ENCODE assay signal across 9 cellular contexts in genomic region chrX:137427813-137428212, GRCh38.
A peak's percentile ranks its signal among the peaks of the same experiment; 100 is the strongest.
DNase-seq lines count a peak whose midpoint lies in the region; ATAC-seq, FAIRE-seq and TF ChIP-seq lines count a peak whose summit lies in the region.
"Had no signal": no experiment of that assay in that cellular context is flagged by ENCODE, and none has a peak within 500 bp of the region (broad histone marks: within the 10 kb centered on the region; RNA-seq: fewer than 3 reads in every experiment).

No MANE protein-coding gene starts in this region.

- H3K9me3 ChIP-seq in liver (ENCODE audit: control insufficient read depth in 4 of 4, low read length in 3 of 4), result peaks cover 0 to 4% (median 0%) of the 10 kb centered on the region in 4 donors
- H3K9me3 ChIP-seq in HepG2 (ENCODE audit: low read length), result no peaks in the 10 kb centered on the region
- no peaks in the 10 kb centered on the region for H3K9me3 ChIP-seq in mucosa of stomach (ENCODE audit: control insufficient read depth, low read length)
- no peaks in the 10 kb centered on the region for H3K9me3 ChIP-seq in aorta (ENCODE audit: control insufficient read depth, low read length)
- H3K9me3 ChIP-seq in Caco-2, result no peaks in the 10 kb centered on the region

- H3K36me3 ChIP-seq in liver (ENCODE audit: control insufficient read depth in 4 of 4, insufficient read depth in 3 of 4, low read depth in 1 of 4, low read length in 3 of 4) (no peaks in the 10 kb centered on the region), HepG2 (replicated peaks in 1 of 2; ENCODE audit: control insufficient read depth in 1 of 2, insufficient read depth in 2 of 2, low read length in 2 of 2) (no peaks in the 10 kb centered on the region), mucosa of stomach (ENCODE audit: control insufficient read depth, insufficient read depth, low read length) (no peaks in the 10 kb centered on the region), aorta (ENCODE audit: control insufficient read depth in 1 of 2, insufficient read depth in 2 of 2, low read length in 1 of 2) (no peaks in the 10 kb centered on the region), Caco-2 (ENCODE audit: control insufficient read depth, insufficient read depth, low read length) (no peaks in the 10 kb centered on the region)

- no peaks in the 10 kb centered on the region for H3K4me1 Mint-ChIP-seq in Caco-2 (ENCODE audit: low read depth, unreplicated experiment)

- intact Hi-C loops in HepG2 (cut with micrococcal nuclease; ENCODE audit: unreplicated experiment) (no loop called here), dorsolateral prefrontal cortex (cut with DNase I) (no loop called here), aorta (cut with DNase I) (no loop called here), Caco-2 (cut with micrococcal nuclease; ENCODE audit: unreplicated experiment) (no loop called here)

- 2% methylated on average over 19 of the region's 19 CpGs for WGBS in liver
- 0% methylated on average over 4 of the region's 19 CpGs for WGBS in HepG2 (ENCODE audit: low lambda C conversion rate)
- WGBS in aorta, 2 donors, result 1 to 27% methylated on average over 19 of the region's 19 CpGs

- no peak overlapping the region for H3K27ac Mint-ChIP-seq in Caco-2 (ENCODE audit: unreplicated experiment)

- no peaks in the 10 kb centered on the region for H3K27me3 Mint-ChIP-seq in Caco-2 (ENCODE audit: insufficient read depth, unreplicated experiment)

- peaks cover 4 to 20% (median 16%) of the 10 kb centered on the region in 4 donors for H3K4me1 ChIP-seq in liver (ENCODE audit: control insufficient read depth in 4 of 4, insufficient read depth in 4 of 4, low read length in 3 of 4)
- H3K4me1 ChIP-seq in HepG2 (ENCODE audit: insufficient read depth, low read length), result no peaks in the 10 kb centered on the region
- peaks cover 3% of the 10 kb centered on the region for H3K4me1 ChIP-seq in mucosa of stomach (ENCODE audit: control insufficient read depth, insufficient read depth, low read length)
- no peaks in the 10 kb centered on the region for H3K4me1 ChIP-seq in aorta (ENCODE audit: control insufficient read depth in 1 of 2, insufficient read depth in 2 of 2, low read length in 2 of 2)
- H3K4me1 ChIP-seq in Caco-2, result no peaks in the 10 kb centered on the region

- H3K36me3 Mint-ChIP-seq in Caco-2 (ENCODE audit: insufficient read depth, unreplicated experiment), result no peaks in the 10 kb centered on the region

- H3K27me3 ChIP-seq in liver (ENCODE audit: control insufficient read depth in 4 of 4, insufficient read depth in 4 of 4, low read length in 3 of 4) (peaks cover 0 to 27% (median 1%) of the 10 kb centered on the region in 4 donors), HepG2 (ENCODE audit: control insufficient read depth in 1 of 2, insufficient read depth in 2 of 2, low read length in 2 of 2) (peaks cover 0 to 10% of the 10 kb centered on the region in 2 experiments; a peak in 2 of 5 replicates), dorsolateral prefrontal cortex (peaks cover 0 to 99% (median 81%) of the 10 kb centered on the region in 45 donors), mucosa of stomach (ENCODE audit: control insufficient read depth, insufficient read depth, low read length) (peaks cover 74% of the 10 kb centered on the region), aorta (ENCODE audit: control insufficient read depth in 1 of 2, insufficient read depth in 2 of 2, low read length in 1 of 2) (peaks cover 0 to 4% of the 10 kb centered on the region in 2 donors), Caco-2 (replicated peaks; ENCODE audit: control insufficient read depth, insufficient read depth, low read length) (no peaks in the 10 kb centered on the region)

- in situ Hi-C loops in HepG2 (cut with HindIII; ENCODE audit: extremely low pct_ligation_motif_present, low pct_unique_long_range_greater_than_20kb), result no loop called here

- no peak for TF ChIP-seq POLR2A in HepG2 (IDR thresholded peaks at IDR 0.05; ENCODE audit: insufficient read depth in 1 of 2, low read depth in 2 of 2, low read length in 2 of 2)

- no peaks in the 10 kb centered on the region for H3K79me2 ChIP-seq in HepG2 (ENCODE audit: insufficient read depth, low read length)

- BruUV-seq in HepG2 (replicated peaks; lab: Mats Ljungman, UMichigan) (no TSS peak), Caco-2 (replicated peaks; lab: Mats Ljungman, UMichigan) (no TSS peak)

- H2AFZ ChIP-seq in HepG2 (ENCODE audit: low read length), result no peak overlapping the region

- TF ChIP-seq RAD21 in liver (IDR thresholded peaks at IDR 0.05), result no peak
- TF ChIP-seq RAD21 in HepG2 (CRISPR knock-in tag; IDR thresholded peaks at IDR 0.05), result no peak

- H3K4me3 ChIP-seq in liver (ENCODE audit: low read depth in 1 of 3, low read length in 3 of 3) (peak overlapping the region in 2 of 3 donors; percentile 60 to 64), HepG2 (replicated peaks in 1 of 3; ENCODE audit: insufficient read depth in 1 of 3, low read depth in 2 of 3, low read length in 3 of 3) (no peak overlapping the region), dorsolateral prefrontal cortex (peak overlapping the region in 57 of 59 donors; percentile 7 to 65 (median 41)), mucosa of stomach (ENCODE audit: low read length) (peak overlapping the region; percentile 31), aorta (ENCODE audit: low read length in 2 of 2) (peak overlapping the region; percentile 6 to 27), Caco-2 (ENCODE audit: low read depth, low read length) (no peak overlapping the region)

- CTCF ChIA-PET in HepG2 (lab: Yijun Ruan, JAX; ENCODE audit: low intra/inter-chr PET ratio, low total read pairs), result no interaction called here
- CTCF ChIA-PET in Caco-2 (lab: Charles Lee), result no interaction called here

- TF ChIP-seq EP300 in HepG2 (IDR thresholded peaks at IDR 0.05; ENCODE audit: low read depth in 2 of 2, low read length in 2 of 2) (no peak), HepG2 (CRISPR knock-in tag; IDR thresholded peaks at IDR 0.05; ENCODE audit: borderline replicate concordance) (no peak)

- no peak for FAIRE-seq in HepG2 (lab: Jason Lieb, UNC)

- H3K27ac ChIP-seq in liver (ENCODE audit: low read depth in 1 of 2, low read length in 2 of 2) (no peak overlapping the region), HepG2 (ENCODE audit: extremely low read length, insufficient read depth, low read length) (no peak overlapping the region), dorsolateral prefrontal cortex (peak overlapping the region in 1 of 59 donors; percentile 36), aorta (ENCODE audit: low read depth in 1 of 2, low read length in 2 of 2) (no peak overlapping the region)

- ATAC-seq in HepG2 (no peak), aorta (ENCODE audit: low FRiP score) (no peak)

- no peaks in the 10 kb centered on the region for H3K9me3 Mint-ChIP-seq in Caco-2 (ENCODE audit: unreplicated experiment)

- H3K4me3 Mint-ChIP-seq in Caco-2 (ENCODE audit: unreplicated experiment), result no peak overlapping the region

- H4K20me1 ChIP-seq in HepG2 (ENCODE audit: insufficient read depth, low read length), result no peaks in the 10 kb centered on the region

- POLR2A ChIA-PET in HepG2 (lab: Yijun Ruan, JAX) (no interaction called here), Caco-2 (lab: Charles Lee) (no interaction called here)

- DNase-seq in HepG2 (ENCODE audit: low spot score), result no peak
- no peak for DNase-seq in dorsolateral prefrontal cortex
- DNase-seq in aorta, result no peak
- DNase-seq in Caco-2, result no peak
- no peak for DNase-seq in SIG-M5 treated with dmso at 0.1 percent for 504 hours (lab: John Stamatoyannopoulos, UW; ENCODE audit: unreplicated experiment)
- no peak for DNase-seq in SW480 (ENCODE audit: low spot score)
- DNase-seq: RPMI8226 had no signal

- no peak overlapping the region for H3K4me2 ChIP-seq in HepG2 (ENCODE audit: low read depth, low read length)

- no peak overlapping the region for H3K9ac ChIP-seq in liver (ENCODE audit: low read depth in 1 of 2, low read length in 2 of 2)
- H3K9ac ChIP-seq in HepG2 (ENCODE audit: insufficient read depth, low read depth, low read length), result no peak overlapping the region
- H3K9ac ChIP-seq in mucosa of stomach (ENCODE audit: low read length), result no peak overlapping the region

- no peak for TF ChIP-seq CTCF in liver (IDR thresholded peaks at IDR 0.05; ENCODE audit: low read depth, low read length, missing input control)
- no peak for TF ChIP-seq CTCF in HepG2 (CRISPR knock-in tag; IDR thresholded peaks at IDR 0.05)
- no peak for TF ChIP-seq CTCF in dorsolateral prefrontal cortex (IDR thresholded peaks at IDR 0.05 in 54 of 56, conservative IDR thresholded peaks at IDR 0.05 in 2 of 56; ENCODE audit: low read depth in 1 of 56, partially characterized antibody in 56 of 56)
- TF ChIP-seq CTCF in Caco-2 (IDR thresholded peaks at IDR 0.05; ENCODE audit: insufficient read depth in 1 of 2, low read depth in 1 of 2, low read length in 1 of 2, severe bottlenecking in 1 of 2, unreplicated experiment in 1 of 2), result no peak

TF ChIP-seq in liver, 16 proteins besides CTCF, POLR2A, EP300 and RAD21:
- TF ChIP-seq HNF4G (IDR thresholded peaks at IDR 0.05), result no peak
TF ChIP-seq in liver: peak in this region for 0.

TF ChIP-seq in HepG2, 621 proteins besides CTCF, POLR2A, EP300 and RAD21 (continues in another document):
- TF ChIP-seq TERF1 (CRISPR knock-in tag; IDR thresholded peaks at IDR 0.05), result no peak
- no peak for TF ChIP-seq TCF7 (IDR thresholded peaks at IDR 0.05; ENCODE audit: low read depth)
- no peak for TF ChIP-seq GABPA (IDR thresholded peaks at IDR 0.05; ENCODE audit: low read depth, low read length)
- no peak for TF ChIP-seq GABPA (CRISPR knock-in tag; IDR thresholded peaks at IDR 0.05; ENCODE audit: low read depth)

Comparison
In these comparisons a context has a peak if more than half of its experiments do, and no peak if none do; other contexts are left out.
1. H3K4me3 ChIP-seq: peak in liver (2 of 3), dorsolateral prefrontal cortex (57 of 59), mucosa of stomach (single experiment) and aorta (2 of 2); none in HepG2 (0 of 3) and Caco-2 (single experiment).